In the genomic region with DNA sequence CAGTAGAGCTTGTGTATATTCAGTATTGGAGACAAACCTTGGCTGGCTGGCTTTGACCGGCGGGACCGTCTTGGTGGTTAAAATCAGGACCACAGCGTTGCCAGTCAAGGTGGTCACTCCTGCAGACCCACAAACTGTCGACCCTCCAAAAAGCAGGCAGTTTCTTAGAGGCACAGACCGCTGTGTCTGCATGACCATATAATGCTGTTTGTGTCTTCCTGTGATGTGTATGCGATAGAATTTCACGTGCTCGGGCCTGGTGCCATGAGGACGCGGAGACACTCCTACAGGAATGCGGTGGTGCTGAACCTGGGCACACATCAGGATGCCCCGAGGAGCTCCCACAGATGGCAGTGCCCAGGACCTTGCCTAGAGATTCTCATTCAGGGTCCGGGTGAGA, we compare ENCODE assay signal across 22 cellular contexts. TPM values are rescaled to one million over a fixed set of nuclear protein-coding genes. Genes with fewer than 3 reads are reported as not detected.
DNase-seq lines count a peak whose midpoint lies in the region; ATAC-seq, FAIRE-seq and TF ChIP-seq lines count a peak whose summit lies in the region.
"Had no signal": no experiment of that assay in that cellular context is flagged by ENCODE, and none has a peak within 500 bp of the region (broad histone marks: within the 10 kb centered on the region; RNA-seq: fewer than 3 reads in every experiment).

No MANE protein-coding gene starts in this region.

- no peaks in the 10 kb centered on the region for H3K4me1 Mint-ChIP-seq in activated T-helper 17 cell treated with anti-CD3 and anti-CD28 coated beads, Interleukin-2, amount 50 U/mL, for 72 hours

- peak overlapping the region; percentile 22 for H3K27ac Mint-ChIP-seq in activated T-helper 17 cell treated with anti-CD3 and anti-CD28 coated beads, Interleukin-2, amount 50 U/mL, for 72 hours

- no peak overlapping the region for H3K4me3 Mint-ChIP-seq in activated T-helper 17 cell treated with anti-CD3 and anti-CD28 coated beads, Interleukin-2, amount 50 U/mL, for 72 hours
- H3K4me3 Mint-ChIP-seq: activated naive CD8-positive, alpha-beta T cell treated with anti-CD3 and anti-CD28 coated beads, Interleukin-2, amount 10 ng/mL, durations not matched to agents 7 days and 5 days had no signal

- H3K4me3 ChIP-seq in smooth muscle cell (no peak overlapping the region), SJCRH30 (no peak overlapping the region)
- H3K4me3 ChIP-seq: BLaER1, left ventricle myocardium inferior, right atrium auricular region had no signal

- peaks cover 5% of the 10 kb centered on the region for H3K79me2 ChIP-seq in smooth muscle cell (ENCODE audit: low read depth)

- peak overlapping the region; percentile 42 for H3K27ac ChIP-seq in smooth muscle cell (ENCODE audit: low read depth)
- no peak overlapping the region for H3K27ac ChIP-seq in SJCRH30
- H3K27ac ChIP-seq: BLaER1, left ventricle myocardium inferior, right atrium auricular region had no signal

- H3K36me3 Mint-ChIP-seq in activated T-helper 17 cell treated with anti-CD3 and anti-CD28 coated beads, Interleukin-2, amount 50 U/mL, for 72 hours (ENCODE audit: low read depth): peaks cover 96% of the 10 kb centered on the region

- no peak overlapping the region for H3K4me2 ChIP-seq in smooth muscle cell
- H3K4me2 ChIP-seq: BLaER1 had no signal

- H3K9me3 ChIP-seq in smooth muscle cell (replicated peaks; ENCODE audit: low read depth): no peaks in the 10 kb centered on the region
- H3K9me3 ChIP-seq in SJCRH30 (replicated peaks): no peaks in the 10 kb centered on the region
- H3K9me3 ChIP-seq: BLaER1, left ventricle myocardium inferior, right atrium auricular region had no signal

- no peak overlapping the region for H3K9ac ChIP-seq in smooth muscle cell (ENCODE audit: low read depth)
- H3K9ac ChIP-seq: BLaER1 had no signal

- H2AFZ ChIP-seq in smooth muscle cell (ENCODE audit: low read depth): no peak overlapping the region

- WGBS in smooth muscle cell (ENCODE audit: low lambda C conversion rate): 98% methylated on average over 14 of the region's 14 CpGs

- no peak for ATAC-seq in activated T-helper 17 cell treated with anti-CD3 and anti-CD28 coated beads, Interleukin-2, amount 50 U/mL, for 72 hours (replicated peaks)

- TF ChIP-seq POLR2A in H54 (IDR thresholded peaks at IDR 0.05; ENCODE audit: low read depth, low read length): no peak

- no peak for TF ChIP-seq CTCF in smooth muscle cell (IDR thresholded peaks at IDR 0.05; ENCODE audit: borderline replicate concordance, insufficient read depth, poor library complexity, severe bottlenecking)

- H4K20me1 ChIP-seq in smooth muscle cell (ENCODE audit: low read depth): peaks cover 75% of the 10 kb centered on the region

- H3K36me3 ChIP-seq in smooth muscle cell (ENCODE audit: low read depth) (peaks cover 8% of the 10 kb centered on the region), SJCRH30 (peaks cover 7% of the 10 kb centered on the region)

- peaks cover 9% of the 10 kb centered on the region for H3F3A ChIP-seq in smooth muscle cell (ENCODE audit: low read depth)

- H3K4me1 ChIP-seq in smooth muscle cell (ENCODE audit: low read depth) (no peaks in the 10 kb centered on the region), SJCRH30 (no peaks in the 10 kb centered on the region)
- H3K4me1 ChIP-seq: BLaER1, right atrium auricular region had no signal

- H3K27me3 ChIP-seq in smooth muscle cell (ENCODE audit: low read depth) (no peaks in the 10 kb centered on the region), SJCRH30 (no peaks in the 10 kb centered on the region)
- H3K27me3 ChIP-seq: BLaER1, right atrium auricular region had no signal

- FAIRE-seq in H54 (lab: Jason Lieb, UNC): no peak
- FAIRE-seq: G401.6 had no signal

- H3K9me3 Mint-ChIP-seq in activated T-helper 17 cell treated with anti-CD3 and anti-CD28 coated beads, Interleukin-2, amount 50 U/mL, for 72 hours: no peaks in the 10 kb centered on the region
- H3K9me3 Mint-ChIP-seq: activated naive CD8-positive, alpha-beta T cell treated with anti-CD3 and anti-CD28 coated beads, Interleukin-2, amount 10 ng/mL, durations not matched to agents 7 days and 5 days had no signal

- no peaks in the 10 kb centered on the region for H3K27me3 Mint-ChIP-seq in activated T-helper 17 cell treated with anti-CD3 and anti-CD28 coated beads, Interleukin-2, amount 50 U/mL, for 72 hours
- H3K27me3 Mint-ChIP-seq: activated naive CD8-positive, alpha-beta T cell treated with anti-CD3 and anti-CD28 coated beads, Interleukin-2, amount 10 ng/mL, durations not matched to agents 7 days and 5 days had no signal

- DNase-seq in ELR (ENCODE audit: low read depth) (peak; percentile 64), glomerular visceral epithelial cell (ENCODE audit: extremely low spot score) (peak; percentile 32), smooth muscle cell (lab: John Stamatoyannopoulos, UW; ENCODE audit: unreplicated experiment) (no peak), SJCRH30 (no peak), NCI-H1436 treated with DMSO at 0.1 percent for 48 hours (lab: John Stamatoyannopoulos, UW) (no peak), NCI-H2107 treated with DMSO at 0.1 percent for 48 hours (lab: John Stamatoyannopoulos, UW; ENCODE audit: unreplicated experiment) (no peak), H54 (ENCODE audit: insufficient read length, low spot score) (no peak)
- DNase-seq: activated CD8-positive, alpha-beta memory T cell treated with anti-CD3 and anti-CD28 coated beads for 24 hours; activated naive CD8-positive, alpha-beta T cell treated with anti-CD3 and anti-CD28 coated beads, Interleukin-2, amount 10 ng/mL, durations not matched to agents 7 days and 5 days; caudate nucleus; left ventricle myocardium inferior; NCI-H1105 treated with DMSO at 0.1 percent for 48 hours; NCI-H69; nucleus accumbens; SIG-M5; stimulated activated CD4-positive, alpha-beta T cell treated with anti-CD3 and anti-CD28 coated beads, Interleukin-1b, Interleukin-23, amount 100 ng/mL, for 48 hours; stimulated activated naive CD4-positive, alpha-beta T cell treated with Interleukin-2 at 50 U/mL for 16 hours; trophoblast cell had no signal

RNA-seq across cellular contexts. Expression of gene BNIP3, which starts 34.8 kb away (rescaled TPM):
- 100 to 1,000 TPM; 102 to 362 TPM for total RNA-seq in activated T-helper 17 cell treated with anti-CD3 and anti-CD28 coated beads, Interleukin-2, amount 50 U/mL, for 72 hours
- 290 and 292 TPM in 2 replicates for total RNA-seq in smooth muscle cell
- polyA plus RNA-seq in smooth muscle cell: 213 and 244 TPM in 2 replicates
- total RNA-seq in SJCRH30 (2014; rRNA removed; shearing (Covaris generic)): 45.6 and 46.9 TPM in 2 replicates

RNA-seq across cellular contexts. Expression of gene PPP2R2D, which starts 46.1 kb away (rescaled TPM):
- 10 to 100 TPM; 31.6 to 46.4 TPM for total RNA-seq in activated T-helper 17 cell treated with anti-CD3 and anti-CD28 coated beads, Interleukin-2, amount 50 U/mL, for 72 hours
- total RNA-seq in smooth muscle cell: 25.1 and 27.1 TPM in 2 replicates
- 22.2 and 22.5 TPM in 2 replicates for polyA plus RNA-seq in smooth muscle cell
- 30.6 and 35.1 TPM in 2 replicates for total RNA-seq in SJCRH30 (2014; rRNA removed; shearing (Covaris generic))

Comparison
In these comparisons a context has a peak if more than half of its experiments do, and no peak if none do; other contexts are left out.
1. DNase-seq: peak in ELR (single experiment) and glomerular visceral epithelial cell (single experiment); none in smooth muscle cell (single experiment), SJCRH30 (0 of 2), NCI-H1436 treated with DMSO at 0.1 percent for 48 hours (single experiment), NCI-H2107 treated with DMSO at 0.1 percent for 48 hours (single experiment) and H54 (single experiment).